In genomic region chr2:43995733-43996533, GRCh38 we compare ENCODE assay signal across 8 cellular contexts. TPM values are rescaled to one million over a fixed set of nuclear protein-coding genes. Genes with fewer than 3 reads are reported as not detected.
DNase-seq lines count a peak whose midpoint lies in the region; ATAC-seq and TF ChIP-seq lines count a peak whose summit lies in the region.

Gene LRPPRC, minus strand, starts transcription at chr2:43995989. Its CDS starts 42 bp downstream, at chr2:43995947.

- peak; percentile 92 for ATAC-seq in GM21515 (IDR thresholded peaks at IDR 0.05; ENCODE audit: unreplicated experiment)

- peak within 1 kb of the TSS; percentile 97 for H2AFZ ChIP-seq in OCI-LY7 (ENCODE audit: low read length)

- peak within 1 kb of the TSS; percentile 53 for H3K27ac ChIP-seq in OCI-LY7 (ENCODE audit: low read depth, low read length, poor library complexity, severe bottlenecking)

- H3K36me3 ChIP-seq in OCI-LY7 (ENCODE audit: insufficient read depth, low read length): peaks cover 46% of the 10 kb centered on the region

- H3K36me3 Mint-ChIP-seq in endothelial cell (ENCODE audit: low read depth, unreplicated experiment): peaks cover 14% of the 10 kb centered on the region
- peaks cover 18% of the 10 kb centered on the region for H3K36me3 Mint-ChIP-seq in mesothelial cell of epicardium

- peaks cover 49% of the 10 kb centered on the region for H3K79me2 ChIP-seq in OCI-LY7 (ENCODE audit: insufficient read depth, low read depth, low read length)

- TF ChIP-seq CTCF in OCI-LY7 (conservative IDR thresholded peaks at IDR 0.05; ENCODE audit: low read length) (no peak), endothelial cell (IDR thresholded peaks at IDR 0.05; ENCODE audit: unreplicated experiment) (no peak), mesothelial cell of epicardium (IDR thresholded peaks at IDR 0.05; ENCODE audit: unreplicated experiment) (no peak)

- H3K27me3 Mint-ChIP-seq in endothelial cell (ENCODE audit: unreplicated experiment) (peaks cover 6% of the 10 kb centered on the region), mesothelial cell of epicardium (ENCODE audit: low read depth) (peaks cover 5% of the 10 kb centered on the region)

- peaks cover 22% of the 10 kb centered on the region for H3K4me1 ChIP-seq in OCI-LY7 (ENCODE audit: insufficient read depth, low read length, poor library complexity, severe bottlenecking)

- peak; percentile 93 for DNase-seq in D341Med (ENCODE audit: low spot score)
- peak; percentile 76 for DNase-seq in HuH-7.5 (ENCODE audit: low spot score)
- peak; percentile 97 for DNase-seq in OCI-LY7 (ENCODE audit: low spot score)
- peak; percentile 79 for DNase-seq in activated T-cell treated with anti-CD3 and anti-CD28 coated beads for 1 hour (ENCODE audit: low read depth)
- peak; percentile 80 for DNase-seq in endothelial cell (ENCODE audit: low spot score)
- peak; percentile 83 to 87 for DNase-seq in mesothelial cell of epicardium (ENCODE audit: low spot score in 2 of 2, unreplicated experiment in 2 of 2)
- peak; percentile 83 to 84 for DNase-seq in stimulated activated CD8-positive, alpha-beta memory T cell treated with anti-CD3 and anti-CD28 coated beads, Interleukin-15, amount 100 ng/mL, for 48 hours (ENCODE audit: low read depth in 2 of 2)

- POLR2A ChIA-PET in OCI-LY7 (lab: Charles Lee): no interaction called here

- H3K4me3 ChIP-seq in OCI-LY7 (ENCODE audit: low read depth, low read length, poor library complexity, severe bottlenecking): peak within 1 kb of the TSS; percentile 99

- no peaks in the 10 kb centered on the region for H3K9me3 ChIP-seq in OCI-LY7 (ENCODE audit: low read length)

- peak within 1 kb of the TSS; percentile 81 for H3K4me2 ChIP-seq in OCI-LY7 (ENCODE audit: low read length)

- CTCF ChIA-PET in OCI-LY7 (lab: Charles Lee; ENCODE audit: unreplicated experiment): no interaction called here

- peaks cover 15% of the 10 kb centered on the region for H3K4me1 Mint-ChIP-seq in endothelial cell (ENCODE audit: unreplicated experiment)
- H3K4me1 Mint-ChIP-seq in mesothelial cell of epicardium: peaks cover 21% of the 10 kb centered on the region

- H3K4me3 Mint-ChIP-seq in endothelial cell (ENCODE audit: unreplicated experiment) (peak within 1 kb of the TSS; percentile 97), mesothelial cell of epicardium (peak within 1 kb of the TSS; percentile 92)

- peaks cover 33% of the 10 kb centered on the region for H4K20me1 ChIP-seq in OCI-LY7 (ENCODE audit: insufficient read depth, low read length)

- H3K9me3 Mint-ChIP-seq in endothelial cell (ENCODE audit: unreplicated experiment) (no peaks in the 10 kb centered on the region), mesothelial cell of epicardium (no peaks in the 10 kb centered on the region)

- intact Hi-C loops in OCI-LY7 (cut with micrococcal nuclease; ENCODE audit: unreplicated experiment): no loop called here

- H3K9me2 ChIP-seq in OCI-LY7 (ENCODE audit: insufficient read depth, low read length): no peaks in the 10 kb centered on the region

- BruUV-seq in OCI-LY7 (replicated peaks; lab: Mats Ljungman, UMichigan): no TSS peak

- peak within 1 kb of the TSS; percentile 99 for H3K27ac Mint-ChIP-seq in endothelial cell (ENCODE audit: unreplicated experiment)
- peak within 1 kb of the TSS; percentile 99 for H3K27ac Mint-ChIP-seq in mesothelial cell of epicardium

RNA-seq across cellular contexts. Expression of gene LRPPRC, which starts in this region (rescaled TPM):
- 64.4 and 65.4 TPM in 2 replicates for total RNA-seq in OCI-LY7 (2014; rRNA removed; shearing (Covaris generic))
- total RNA-seq in OCI-LY7 (2022) (116 and 136 TPM in 2 replicates), endothelial cell (ENCODE audit: unreplicated experiment) (85.8 TPM), mesothelial cell of epicardium (99.9 to 105 TPM (median 99.9 TPM) in 3 replicates)

Comparison
In these comparisons a context has a peak if more than half of its experiments do, and no peak if none do; other contexts are left out.
1. Peak in every context shown above with its lines: DNase-seq, ATAC-seq, H3K4me3 ChIP-seq and H3K27ac ChIP-seq.